1 cellular context compared by ENCODE assay signal in the genomic region with DNA sequence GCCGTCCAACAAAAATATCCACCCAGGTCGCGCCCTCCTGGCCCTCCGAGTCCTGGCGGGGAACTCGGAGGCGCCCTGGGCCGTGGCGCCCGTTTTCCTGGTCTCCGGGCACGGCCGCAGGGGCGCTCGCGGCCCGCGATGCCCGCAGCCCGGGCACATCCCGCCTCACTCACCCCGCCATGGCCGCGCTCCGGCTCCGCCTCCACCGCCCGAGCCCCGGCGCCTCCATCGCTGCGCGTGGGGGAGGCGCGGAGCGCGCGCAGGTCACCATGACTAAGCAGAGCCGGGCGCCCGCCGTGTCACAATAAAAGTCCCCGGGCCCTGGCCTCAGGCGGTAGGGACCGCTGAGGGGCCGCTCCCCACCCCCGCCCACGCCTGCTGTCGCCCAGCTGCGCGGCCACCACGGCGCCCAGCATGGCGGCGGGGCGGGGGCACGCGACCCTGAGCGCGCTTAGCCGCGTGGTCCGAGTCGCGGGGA.
A peak's percentile ranks its signal among the peaks of the same experiment; 100 is the strongest.
TF ChIP-seq lines count a peak whose summit lies in the region.

No MANE protein-coding gene starts in this region.

TF ChIP-seq in HepG2, 621 proteins besides CTCF, POLR2A, EP300 and RAD21 (continued from another document and continues in another):
- TF ChIP-seq, protein P1, sequence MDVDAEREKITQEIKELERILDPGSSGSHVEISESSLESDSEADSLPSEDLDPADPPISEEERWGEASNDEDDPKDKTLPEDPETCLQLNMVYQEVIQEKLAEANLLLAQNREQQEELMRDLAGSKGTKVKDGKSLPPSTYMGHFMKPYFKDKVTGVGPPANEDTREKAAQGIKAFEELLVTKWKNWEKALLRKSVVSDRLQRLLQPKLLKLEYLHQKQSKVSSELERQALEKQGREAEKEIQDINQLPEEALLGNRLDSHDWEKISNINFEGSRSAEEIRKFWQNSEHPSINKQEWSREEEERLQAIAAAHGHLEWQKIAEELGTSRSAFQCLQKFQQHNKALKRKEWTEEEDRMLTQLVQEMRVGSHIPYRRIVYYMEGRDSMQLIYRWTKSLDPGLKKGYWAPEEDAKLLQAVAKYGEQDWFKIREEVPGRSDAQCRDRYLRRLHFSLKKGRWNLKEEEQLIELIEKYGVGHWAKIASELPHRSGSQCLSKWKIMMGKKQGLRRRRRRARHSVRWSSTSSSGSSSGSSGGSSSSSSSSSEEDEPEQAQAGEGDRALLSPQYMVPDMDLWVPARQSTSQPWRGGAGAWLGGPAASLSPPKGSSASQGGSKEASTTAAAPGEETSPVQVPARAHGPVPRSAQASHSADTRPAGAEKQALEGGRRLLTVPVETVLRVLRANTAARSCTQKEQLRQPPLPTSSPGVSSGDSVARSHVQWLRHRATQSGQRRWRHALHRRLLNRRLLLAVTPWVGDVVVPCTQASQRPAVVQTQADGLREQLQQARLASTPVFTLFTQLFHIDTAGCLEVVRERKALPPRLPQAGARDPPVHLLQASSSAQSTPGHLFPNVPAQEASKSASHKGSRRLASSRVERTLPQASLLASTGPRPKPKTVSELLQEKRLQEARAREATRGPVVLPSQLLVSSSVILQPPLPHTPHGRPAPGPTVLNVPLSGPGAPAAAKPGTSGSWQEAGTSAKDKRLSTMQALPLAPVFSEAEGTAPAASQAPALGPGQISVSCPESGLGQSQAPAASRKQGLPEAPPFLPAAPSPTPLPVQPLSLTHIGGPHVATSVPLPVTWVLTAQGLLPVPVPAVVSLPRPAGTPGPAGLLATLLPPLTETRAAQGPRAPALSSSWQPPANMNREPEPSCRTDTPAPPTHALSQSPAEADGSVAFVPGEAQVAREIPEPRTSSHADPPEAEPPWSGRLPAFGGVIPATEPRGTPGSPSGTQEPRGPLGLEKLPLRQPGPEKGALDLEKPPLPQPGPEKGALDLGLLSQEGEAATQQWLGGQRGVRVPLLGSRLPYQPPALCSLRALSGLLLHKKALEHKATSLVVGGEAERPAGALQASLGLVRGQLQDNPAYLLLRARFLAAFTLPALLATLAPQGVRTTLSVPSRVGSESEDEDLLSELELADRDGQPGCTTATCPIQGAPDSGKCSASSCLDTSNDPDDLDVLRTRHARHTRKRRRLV (CRISPR knock-in tag; IDR thresholded peaks at IDR 0.05): no peak
- TF ChIP-seq KLF11 (CRISPR knock-in tag; IDR thresholded peaks at IDR 0.05): 0 out of 2 replicates have a peak, but pooled peaks have one; percentile 11
- TF ChIP-seq PLRG1 (conservative IDR thresholded peaks at IDR 0.05): no peak
- no peak for TF ChIP-seq GZF1 (CRISPR knock-in tag; IDR thresholded peaks at IDR 0.05)
- TF ChIP-seq HDAC1 (CRISPR knock-in tag; IDR thresholded peaks at IDR 0.05): peak; percentile 69
- TF ChIP-seq, protein P2, sequence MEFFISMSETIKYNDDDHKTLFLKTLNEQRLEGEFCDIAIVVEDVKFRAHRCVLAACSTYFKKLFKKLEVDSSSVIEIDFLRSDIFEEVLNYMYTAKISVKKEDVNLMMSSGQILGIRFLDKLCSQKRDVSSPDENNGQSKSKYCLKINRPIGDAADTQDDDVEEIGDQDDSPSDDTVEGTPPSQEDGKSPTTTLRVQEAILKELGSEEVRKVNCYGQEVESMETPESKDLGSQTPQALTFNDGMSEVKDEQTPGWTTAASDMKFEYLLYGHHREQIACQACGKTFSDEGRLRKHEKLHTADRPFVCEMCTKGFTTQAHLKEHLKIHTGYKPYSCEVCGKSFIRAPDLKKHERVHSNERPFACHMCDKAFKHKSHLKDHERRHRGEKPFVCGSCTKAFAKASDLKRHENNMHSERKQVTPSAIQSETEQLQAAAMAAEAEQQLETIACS (CRISPR knock-in tag; IDR thresholded peaks at IDR 0.05): peak; percentile 86
- 0 out of 2 replicates have a peak, but pooled peaks have one; percentile 3 for TF ChIP-seq KLF15 (CRISPR knock-in tag; IDR thresholded peaks at IDR 0.05; ENCODE audit: borderline replicate concordance)
- TF ChIP-seq, protein P3, sequence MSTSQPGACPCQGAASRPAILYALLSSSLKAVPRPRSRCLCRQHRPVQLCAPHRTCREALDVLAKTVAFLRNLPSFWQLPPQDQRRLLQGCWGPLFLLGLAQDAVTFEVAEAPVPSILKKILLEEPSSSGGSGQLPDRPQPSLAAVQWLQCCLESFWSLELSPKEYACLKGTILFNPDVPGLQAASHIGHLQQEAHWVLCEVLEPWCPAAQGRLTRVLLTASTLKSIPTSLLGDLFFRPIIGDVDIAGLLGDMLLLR (CRISPR knock-in tag; IDR thresholded peaks at IDR 0.05): peak; percentile 55; the same call in 1 of the 2 replicates
- TF ChIP-seq SRSF4 (IDR thresholded peaks at IDR 0.05; ENCODE audit: low read depth, low read length, poor library complexity, severe bottlenecking): no peak
- peak; percentile 50 for TF ChIP-seq FOXA3 (CRISPR knock-in tag; IDR thresholded peaks at IDR 0.05)
- peak; percentile 94 for TF ChIP-seq ZNF441 (CRISPR knock-in tag; IDR thresholded peaks at IDR 0.05; ENCODE audit: borderline replicate concordance)
- no peak for TF ChIP-seq HNRNPL (IDR thresholded peaks at IDR 0.05; ENCODE audit: low read depth, low read length)
- peak; percentile 53; the same call in 1 of the 2 replicates for TF ChIP-seq SP140L (CRISPR knock-in tag; IDR thresholded peaks at IDR 0.05; ENCODE audit: borderline replicate concordance)
- no peak for TF ChIP-seq NFIC (IDR thresholded peaks at IDR 0.05; ENCODE audit: low read length)
- no peak for TF ChIP-seq ZNF432 (CRISPR knock-in tag; IDR thresholded peaks at IDR 0.05; ENCODE audit: borderline replicate concordance)
- 0 out of 2 replicates have a peak, but pooled peaks have one; percentile 30 for TF ChIP-seq ZNF205 (CRISPR knock-in tag; IDR thresholded peaks at IDR 0.05)
- no peak for TF ChIP-seq MBNL3 (CRISPR knock-in tag; conservative IDR thresholded peaks at IDR 0.05)
- TF ChIP-seq ZNF30 (CRISPR knock-in tag; IDR thresholded peaks at IDR 0.05): 0 out of 2 replicates have a peak, but pooled peaks have one; percentile 71
- TF ChIP-seq ZMAT3 (CRISPR knock-in tag; conservative IDR thresholded peaks at IDR 0.05): peak; percentile 46; the same call in 1 of the 2 replicates
- TF ChIP-seq SOX13 (IDR thresholded peaks at IDR 0.05): no peak
- TF ChIP-seq SOX13 (CRISPR knock-in tag; conservative IDR thresholded peaks at IDR 0.05 in 1 of 2, IDR thresholded peaks at IDR 0.05 in 1 of 2): peak in 1 of 2 experiments; percentile 45; a peak in 1 of 4 replicates
- TF ChIP-seq ZNF83 (CRISPR knock-in tag; IDR thresholded peaks at IDR 0.05; ENCODE audit: borderline replicate concordance): no peak
- no peak for TF ChIP-seq ZNF556 (CRISPR knock-in tag; IDR thresholded peaks at IDR 0.05; ENCODE audit: borderline replicate concordance)
- TF ChIP-seq ZNF331 (CRISPR knock-in tag; IDR thresholded peaks at IDR 0.05): peak; percentile 84
- TF ChIP-seq, protein P4, sequence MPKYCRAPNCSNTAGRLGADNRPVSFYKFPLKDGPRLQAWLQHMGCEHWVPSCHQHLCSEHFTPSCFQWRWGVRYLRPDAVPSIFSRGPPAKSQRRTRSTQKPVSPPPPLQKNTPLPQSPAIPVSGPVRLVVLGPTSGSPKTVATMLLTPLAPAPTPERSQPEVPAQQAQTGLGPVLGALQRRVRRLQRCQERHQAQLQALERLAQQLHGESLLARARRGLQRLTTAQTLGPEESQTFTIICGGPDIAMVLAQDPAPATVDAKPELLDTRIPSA (CRISPR knock-in tag; IDR thresholded peaks at IDR 0.05; ENCODE audit: borderline replicate concordance): no peak; the same call in 1 of the 2 replicates
- TF ChIP-seq ZNF747 (CRISPR knock-in tag; IDR thresholded peaks at IDR 0.05; ENCODE audit: borderline replicate concordance): peak; percentile 50; the same call in 1 of the 2 replicates
- TF ChIP-seq, protein P5, sequence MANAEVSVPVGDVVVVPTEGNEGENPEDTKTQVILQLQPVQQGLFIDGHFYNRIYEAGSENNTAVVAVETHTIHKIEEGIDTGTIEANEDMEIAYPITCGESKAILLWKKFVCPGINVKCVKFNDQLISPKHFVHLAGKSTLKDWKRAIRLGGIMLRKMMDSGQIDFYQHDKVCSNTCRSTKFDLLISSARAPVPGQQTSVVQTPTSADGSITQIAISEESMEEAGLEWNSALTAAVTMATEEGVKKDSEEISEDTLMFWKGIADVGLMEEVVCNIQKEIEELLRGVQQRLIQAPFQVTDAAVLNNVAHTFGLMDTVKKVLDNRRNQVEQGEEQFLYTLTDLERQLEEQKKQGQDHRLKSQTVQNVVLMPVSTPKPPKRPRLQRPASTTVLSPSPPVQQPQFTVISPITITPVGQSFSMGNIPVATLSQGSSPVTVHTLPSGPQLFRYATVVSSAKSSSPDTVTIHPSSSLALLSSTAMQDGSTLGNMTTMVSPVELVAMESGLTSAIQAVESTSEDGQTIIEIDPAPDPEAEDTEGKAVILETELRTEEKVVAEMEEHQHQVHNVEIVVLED (CRISPR knock-in tag; IDR thresholded peaks at IDR 0.05; ENCODE audit: borderline replicate concordance): peak; percentile 77
- peak; percentile 9 for TF ChIP-seq SRSF1 (optimal IDR thresholded peaks at IDR 0.05; ENCODE audit: low read depth, low read length)
- TF ChIP-seq ERF (CRISPR knock-in tag; IDR thresholded peaks at IDR 0.05): peak; percentile 52; the same call in 1 of the 2 replicates
- no peak for TF ChIP-seq NKX3-1 (CRISPR knock-in tag; IDR thresholded peaks at IDR 0.05)
- no peak for TF ChIP-seq ZNF160 (CRISPR knock-in tag; IDR thresholded peaks at IDR 0.05)
- TF ChIP-seq, protein P6, sequence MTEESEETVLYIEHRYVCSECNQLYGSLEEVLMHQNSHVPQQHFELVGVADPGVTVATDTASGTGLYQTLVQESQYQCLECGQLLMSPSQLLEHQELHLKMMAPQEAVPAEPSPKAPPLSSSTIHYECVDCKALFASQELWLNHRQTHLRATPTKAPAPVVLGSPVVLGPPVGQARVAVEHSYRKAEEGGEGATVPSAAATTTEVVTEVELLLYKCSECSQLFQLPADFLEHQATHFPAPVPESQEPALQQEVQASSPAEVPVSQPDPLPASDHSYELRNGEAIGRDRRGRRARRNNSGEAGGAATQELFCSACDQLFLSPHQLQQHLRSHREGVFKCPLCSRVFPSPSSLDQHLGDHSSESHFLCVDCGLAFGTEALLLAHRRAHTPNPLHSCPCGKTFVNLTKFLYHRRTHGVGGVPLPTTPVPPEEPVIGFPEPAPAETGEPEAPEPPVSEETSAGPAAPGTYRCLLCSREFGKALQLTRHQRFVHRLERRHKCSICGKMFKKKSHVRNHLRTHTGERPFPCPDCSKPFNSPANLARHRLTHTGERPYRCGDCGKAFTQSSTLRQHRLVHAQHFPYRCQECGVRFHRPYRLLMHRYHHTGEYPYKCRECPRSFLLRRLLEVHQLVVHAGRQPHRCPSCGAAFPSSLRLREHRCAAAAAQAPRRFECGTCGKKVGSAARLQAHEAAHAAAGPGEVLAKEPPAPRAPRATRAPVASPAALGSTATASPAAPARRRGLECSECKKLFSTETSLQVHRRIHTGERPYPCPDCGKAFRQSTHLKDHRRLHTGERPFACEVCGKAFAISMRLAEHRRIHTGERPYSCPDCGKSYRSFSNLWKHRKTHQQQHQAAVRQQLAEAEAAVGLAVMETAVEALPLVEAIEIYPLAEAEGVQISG (CRISPR knock-in tag; IDR thresholded peaks at IDR 0.05): peak; percentile 78
- peak; percentile 37; the same call in 1 of the 2 replicates for TF ChIP-seq SP2 (CRISPR knock-in tag; IDR thresholded peaks at IDR 0.05)
- TF ChIP-seq ZNF761 (CRISPR knock-in tag; conservative IDR thresholded peaks at IDR 0.05): no peak
- TF ChIP-seq WIZ (CRISPR knock-in tag; IDR thresholded peaks at IDR 0.05): no peak
- peak; percentile 45; the same call in 1 of the 2 replicates for TF ChIP-seq KAT7 (CRISPR knock-in tag; IDR thresholded peaks at IDR 0.05; ENCODE audit: borderline replicate concordance)
- TF ChIP-seq ZNF883 (CRISPR knock-in tag; IDR thresholded peaks at IDR 0.05; ENCODE audit: not compliant biosample characterization): no peak
- no peak for TF ChIP-seq KDM5A (IDR thresholded peaks at IDR 0.05; ENCODE audit: borderline replicate concordance, low read length)
- no peak for TF ChIP-seq SRSF9 (IDR thresholded peaks at IDR 0.05; ENCODE audit: borderline replicate concordance, insufficient read depth, low read depth, low read length, poor library complexity, severe bottlenecking)
- TF ChIP-seq, protein P7, sequence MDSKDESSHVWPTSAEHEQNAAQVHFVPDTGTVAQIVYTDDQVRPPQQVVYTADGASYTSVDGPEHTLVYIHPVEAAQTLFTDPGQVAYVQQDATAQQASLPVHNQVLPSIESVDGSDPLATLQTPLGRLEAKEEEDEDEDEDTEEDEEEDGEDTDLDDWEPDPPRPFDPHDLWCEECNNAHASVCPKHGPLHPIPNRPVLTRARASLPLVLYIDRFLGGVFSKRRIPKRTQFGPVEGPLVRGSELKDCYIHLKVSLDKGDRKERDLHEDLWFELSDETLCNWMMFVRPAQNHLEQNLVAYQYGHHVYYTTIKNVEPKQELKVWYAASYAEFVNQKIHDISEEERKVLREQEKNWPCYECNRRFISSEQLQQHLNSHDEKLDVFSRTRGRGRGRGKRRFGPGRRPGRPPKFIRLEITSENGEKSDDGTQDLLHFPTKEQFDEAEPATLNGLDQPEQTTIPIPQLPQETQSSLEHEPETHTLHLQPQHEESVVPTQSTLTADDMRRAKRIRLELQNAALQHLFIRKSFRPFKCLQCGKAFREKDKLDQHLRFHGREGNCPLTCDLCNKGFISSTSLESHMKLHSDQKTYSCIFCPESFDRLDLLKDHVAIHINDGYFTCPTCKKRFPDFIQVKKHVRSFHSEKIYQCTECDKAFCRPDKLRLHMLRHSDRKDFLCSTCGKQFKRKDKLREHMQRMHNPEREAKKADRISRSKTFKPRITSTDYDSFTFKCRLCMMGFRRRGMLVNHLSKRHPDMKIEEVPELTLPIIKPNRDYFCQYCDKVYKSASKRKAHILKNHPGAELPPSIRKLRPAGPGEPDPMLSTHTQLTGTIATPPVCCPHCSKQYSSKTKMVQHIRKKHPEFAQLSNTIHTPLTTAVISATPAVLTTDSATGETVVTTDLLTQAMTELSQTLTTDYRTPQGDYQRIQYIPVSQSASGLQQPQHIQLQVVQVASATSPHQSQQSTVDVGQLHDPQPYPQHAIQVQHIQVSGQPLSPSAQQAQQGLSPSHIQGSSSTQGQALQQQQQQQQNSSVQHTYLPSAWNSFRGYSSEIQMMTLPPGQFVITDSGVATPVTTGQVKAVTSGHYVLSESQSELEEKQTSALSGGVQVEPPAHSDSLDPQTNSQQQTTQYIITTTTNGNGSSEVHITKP (CRISPR knock-in tag; IDR thresholded peaks at IDR 0.05; ENCODE audit: low read depth): peak; percentile 83
- TF ChIP-seq, protein P8, sequence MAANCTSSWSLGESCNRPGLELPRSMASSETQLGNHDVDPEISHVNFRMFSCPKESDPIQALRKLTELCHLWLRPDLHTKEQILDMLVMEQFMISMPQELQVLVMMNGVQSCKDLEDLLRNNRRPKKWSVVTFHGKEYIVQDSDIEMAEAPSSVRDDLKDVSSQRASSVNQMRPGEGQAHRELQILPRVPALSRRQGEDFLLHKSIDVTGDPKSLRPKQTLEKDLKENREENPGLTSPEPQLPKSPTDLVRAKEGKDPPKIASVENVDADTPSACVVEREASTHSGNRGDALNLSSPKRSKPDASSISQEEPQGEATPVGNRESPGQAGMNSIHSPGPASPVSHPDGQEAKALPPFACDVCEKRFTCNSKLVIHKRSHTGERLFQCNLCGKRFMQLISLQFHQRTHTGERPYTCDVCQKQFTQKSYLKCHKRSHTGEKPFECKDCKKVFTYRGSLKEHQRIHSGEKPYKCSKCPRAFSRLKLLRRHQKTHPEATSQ (CRISPR knock-in tag; IDR thresholded peaks at IDR 0.05; ENCODE audit: borderline replicate concordance): no peak
- TF ChIP-seq ZNF724P (CRISPR knock-in tag; IDR thresholded peaks at IDR 0.05; ENCODE audit: borderline replicate concordance): peak; percentile 49; the same call in 1 of the 2 replicates
- no peak for TF ChIP-seq ZNF569 (CRISPR knock-in tag; IDR thresholded peaks at IDR 0.05; ENCODE audit: borderline replicate concordance)
- TF ChIP-seq ZNF746 (CRISPR knock-in tag; IDR thresholded peaks at IDR 0.05): peak; percentile 33; the same call in 1 of the 2 replicates
